In the genomic region with DNA sequence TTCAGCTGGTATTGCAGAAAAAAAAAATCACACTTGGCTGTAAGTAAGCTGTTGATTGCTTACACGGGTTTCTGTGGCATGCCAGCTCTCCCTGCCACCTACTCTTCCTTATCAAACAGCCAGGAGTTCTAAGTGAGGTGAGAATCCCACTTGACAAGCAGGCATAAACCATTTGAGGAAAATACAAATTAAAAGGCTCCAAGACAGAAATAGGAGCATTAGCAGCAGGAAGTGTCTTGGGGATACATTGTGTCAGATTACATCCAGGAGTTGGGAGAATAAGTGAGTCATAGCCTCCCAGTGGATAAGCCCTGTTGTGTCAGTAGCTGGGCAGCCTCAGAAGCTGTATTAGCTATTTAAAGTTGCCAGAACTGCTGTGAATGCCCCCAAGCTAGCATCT, we compare ENCODE assay signal across 14 cellular contexts.
DNase-seq lines count a peak whose midpoint lies in the region; ATAC-seq, FAIRE-seq and TF ChIP-seq lines count a peak whose summit lies in the region.
"Had no signal": no experiment of that assay in that cellular context is flagged by ENCODE, and none has a peak within 500 bp of the region (broad histone marks: within the 10 kb centered on the region; RNA-seq: fewer than 3 reads in every experiment).

No MANE protein-coding gene starts in this region.

- TF ChIP-seq CTCF in BE2C (IDR thresholded peaks at IDR 0.05; ENCODE audit: low read depth, low read length) (no peak), H1 (IDR thresholded peaks at IDR 0.05; ENCODE audit: control extremely low read depth in 1 of 3, insufficient read depth in 1 of 3, low read depth in 1 of 3, low read length in 3 of 3) (no peak), left lung (IDR thresholded peaks at IDR 0.05) (no peak), psoas muscle (IDR thresholded peaks at IDR 0.05) (no peak), CD14-positive monocyte (IDR thresholded peaks at IDR 0.05) (no peak)

- H3K4me3 Mint-ChIP-seq in CD14-positive monocyte = no peak overlapping the region
- H3K4me3 Mint-ChIP-seq: naive thymus-derived CD4-positive, alpha-beta T cell had no signal

- H3K4me3 ChIP-seq in BE2C (ENCODE audit: low read depth, low read length) (no peak overlapping the region), HUES64 (ENCODE audit: low read length) (no peak overlapping the region), H1 (ENCODE audit: extremely low read depth in 1 of 4, insufficient read depth in 2 of 4, low read depth in 3 of 4, low read length in 4 of 4) (no peak overlapping the region), left lung (no peak overlapping the region), psoas muscle (no peak overlapping the region)
- H3K4me3 ChIP-seq: BLaER1 treated with 17β-estradiol and CSF1 and Interleukin-3, amounts not matched to agents 10 nM and 100 nM had no signal

- no peak overlapping the region for H3K23ac ChIP-seq in H1 (ENCODE audit: insufficient read length)

- no peaks in the 10 kb centered on the region for H3K79me2 ChIP-seq in H1 (ENCODE audit: control insufficient read depth in 1 of 2, insufficient read depth in 2 of 2, low read length in 2 of 2)

- no peak overlapping the region for H2BK20ac ChIP-seq in H1 (ENCODE audit: low read length)

- no peak for TF ChIP-seq EP300 in H1 (IDR thresholded peaks at IDR 0.05; ENCODE audit: borderline replicate concordance in 1 of 2, low read depth in 2 of 2, low read length in 2 of 2)

- intact Hi-C loops in left lung (cut with DNase I) (no loop called here), psoas muscle (cut with DNase I) (no loop called here), CD14-positive monocyte (cut with micrococcal nuclease) (no loop called here)

- no peak overlapping the region for H2BK12ac ChIP-seq in H1 (ENCODE audit: low read depth, low read length)

- no peak overlapping the region for H3K4ac ChIP-seq in H1 (replicated peaks; ENCODE audit: insufficient read length, low read depth, low read length)

- TF ChIP-seq RAD21 in H1 (IDR thresholded peaks at IDR 0.05 in 1 of 2, conservative IDR thresholded peaks at IDR 0.05 in 1 of 2; ENCODE audit: low read depth in 2 of 2, low read length in 2 of 2) = no peak

- H3K23me2 ChIP-seq in H1 (ENCODE audit: low read depth, low read length) = no peaks in the 10 kb centered on the region

- no peak overlapping the region for H3K56ac ChIP-seq in H1 (replicated peaks; ENCODE audit: insufficient read length, low read depth, low read length)

- H3K36me3 Mint-ChIP-seq in CD14-positive monocyte = no peaks in the 10 kb centered on the region
- H3K36me3 Mint-ChIP-seq: naive thymus-derived CD4-positive, alpha-beta T cell had no signal

- H3K9me3 ChIP-seq in BE2C (no peaks in the 10 kb centered on the region), HUES64 (ENCODE audit: insufficient read depth, low read depth, low read length) (peaks cover 22% of the 10 kb centered on the region), H1 (ENCODE audit: insufficient read depth in 2 of 2, low read depth in 1 of 2, low read length in 1 of 2) (peaks cover 7 to 10% of the 10 kb centered on the region in 2 experiments; a peak in 3 of 4 replicates), left lung (peaks cover 0 to 9% of the 10 kb centered on the region in 2 donors), psoas muscle (no peaks in the 10 kb centered on the region)

- H3K27ac Mint-ChIP-seq in CD14-positive monocyte = no peak overlapping the region
- H3K27ac Mint-ChIP-seq: naive thymus-derived CD4-positive, alpha-beta T cell had no signal

- H3K9ac ChIP-seq in HUES64 (ENCODE audit: low read depth, low read length) (no peak overlapping the region), H1 (replicated peaks in 1 of 4; ENCODE audit: extremely low read depth in 1 of 4, low read depth in 3 of 4, low read length in 3 of 4) (no peak overlapping the region)
- H3K9ac ChIP-seq: BLaER1 treated with 17β-estradiol and CSF1 and Interleukin-3, amounts not matched to agents 10 nM and 100 nM had no signal

- no peak overlapping the region for H4K91ac ChIP-seq in H1 (replicated peaks; ENCODE audit: insufficient read length, low read length)

- TF ChIP-seq POLR2A in H1 (IDR thresholded peaks at IDR 0.05; ENCODE audit: control extremely low read depth in 1 of 2, low read depth in 2 of 2, low read length in 2 of 2) = no peak

- H2AFZ ChIP-seq in H1 (ENCODE audit: low read length) = no peak overlapping the region

- no peaks in the 10 kb centered on the region for H3K27me3 ChIP-seq in BE2C
- H3K27me3 ChIP-seq in HUES64 (ENCODE audit: insufficient read depth, low read length) = no peaks in the 10 kb centered on the region
- no peaks in the 10 kb centered on the region for H3K27me3 ChIP-seq in H1 (replicated peaks in 1 of 4; ENCODE audit: control insufficient read depth in 3 of 4, extremely low read depth in 1 of 4, insufficient read depth in 3 of 4, low read length in 3 of 4)
- H3K27me3 ChIP-seq in left lung = no peaks in the 10 kb centered on the region
- peaks cover 0 to 3% (median 0%) of the 10 kb centered on the region in 3 donors for H3K27me3 ChIP-seq in psoas muscle (ENCODE audit: insufficient read depth in 3 of 3, low read length in 2 of 3)
- H3K27me3 ChIP-seq: BLaER1 treated with 17β-estradiol and CSF1 and Interleukin-3, amounts not matched to agents 10 nM and 100 nM had no signal

- DNase-seq in BE2C = peak; percentile 25
- DNase-seq in H1 (ENCODE audit: low read depth in 1 of 2, low spot score in 2 of 2) = no peak
- DNase-seq in left lung = no peak
- no peak for DNase-seq in psoas muscle
- no peak for DNase-seq in nucleus accumbens (lab: John Stamatoyannopoulos, UW)
- DNase-seq in CD14-positive monocyte (ENCODE audit: low spot score) = no peak
- DNase-seq: activated T-cell treated with anti-CD3 and anti-CD28 coated beads for 4 hours; naive thymus-derived CD4-positive, alpha-beta T cell; stimulated activated CD4-positive, alpha-beta T cell treated with anti-CD3 and anti-CD28 coated beads, Interleukin-4, amount 100 ng/mL, for 1 hour; substantia nigra; T-helper 9 cell had no signal

- H4K20me1 ChIP-seq in H1 (replicated peaks in 1 of 2; ENCODE audit: control insufficient read depth in 1 of 2, insufficient read depth in 2 of 2, low read length in 2 of 2) = no peaks in the 10 kb centered on the region
- H4K20me1 ChIP-seq: BLaER1 treated with 17β-estradiol and CSF1 and Interleukin-3, amounts not matched to agents 10 nM and 100 nM had no signal

- WGBS in HUES64 = 50% methylated on average over 1 of the region's 1 CpG
- 54% methylated on average over 1 of the region's 1 CpG; no CpG with 5 or more reads in 1 of the 2 experiments for WGBS in H1 (ENCODE audit: extremely low coverage in 1 of 2, insufficient coverage in 1 of 2, insufficient read length in 1 of 2, insufficient replicate concordance in 2 of 2, low coverage in 1 of 2, low lambda C conversion rate in 2 of 2, missing lambda C conversion rate in 1 of 2), 2 experiments
- 4 to 13% (median 5%) methylated on average over 1 of the region's 1 CpG for WGBS in psoas muscle, 3 donors

- no peak for FAIRE-seq in H1 (lab: Jason Lieb, UNC)

- no peak overlapping the region for H3K14ac ChIP-seq in H1 (ENCODE audit: insufficient read length)

- H3K36me3 ChIP-seq in BE2C = no peaks in the 10 kb centered on the region
- no peaks in the 10 kb centered on the region for H3K36me3 ChIP-seq in HUES64 (ENCODE audit: insufficient read depth, low read length)
- peaks cover 0 to 8% (median 0%) of the 10 kb centered on the region in 4 experiments; a peak in 1 of 8 replicates for H3K36me3 ChIP-seq in H1 (ENCODE audit: control insufficient read depth in 2 of 4, insufficient read depth in 4 of 4, low read length in 3 of 4)
- H3K36me3 ChIP-seq in left lung = no peaks in the 10 kb centered on the region
- no peaks in the 10 kb centered on the region for H3K36me3 ChIP-seq in psoas muscle (ENCODE audit: insufficient read depth in 1 of 2, low read depth in 1 of 2)
- H3K36me3 ChIP-seq: BLaER1 treated with 17β-estradiol and CSF1 and Interleukin-3, amounts not matched to agents 10 nM and 100 nM had no signal

- H2AK5ac ChIP-seq in H1 (ENCODE audit: low read depth, low read length) = no peak overlapping the region

- peaks cover 7 to 30% (median 15%) of the 10 kb centered on the region in 7 donors for H3K9me3 Mint-ChIP-seq in CD14-positive monocyte

- H3K4me1 ChIP-seq in BE2C (no peaks in the 10 kb centered on the region), HUES64 (ENCODE audit: insufficient read depth, low read length) (peaks cover 24% of the 10 kb centered on the region), H1 (replicated peaks in 1 of 4; ENCODE audit: control insufficient read depth in 3 of 4, insufficient read depth in 4 of 4, low read length in 3 of 4) (peaks cover 0 to 13% (median 5%) of the 10 kb centered on the region in 4 experiments; a peak in 4 of 7 replicates), left lung (no peaks in the 10 kb centered on the region), psoas muscle (no peaks in the 10 kb centered on the region)
- H3K4me1 ChIP-seq: BLaER1 treated with 17β-estradiol and CSF1 and Interleukin-3, amounts not matched to agents 10 nM and 100 nM had no signal

- H2BK15ac ChIP-seq in H1 (ENCODE audit: low read length) = no peak overlapping the region

- no peak overlapping the region for H3K18ac ChIP-seq in H1 (ENCODE audit: extremely low read depth, low read length)

- no peak overlapping the region for H4K8ac ChIP-seq in H1 (ENCODE audit: extremely low read depth, insufficient read depth, low read length)

- no peak overlapping the region for H2BK120ac ChIP-seq in H1 (replicated peaks; ENCODE audit: low read depth, low read length)

- ATAC-seq in left lung (peak; percentile 79), psoas muscle (no peak), GM19467 (IDR thresholded peaks at IDR 0.05; ENCODE audit: unreplicated experiment) (no peak)
- ATAC-seq: naive thymus-derived CD4-positive, alpha-beta T cell had no signal

- no peak overlapping the region; a peak in 2 of 4 replicates for H3K4me2 ChIP-seq in H1 (ENCODE audit: insufficient read depth in 1 of 2, low read depth in 2 of 2, low read length in 2 of 2)
- H3K4me2 ChIP-seq: BLaER1 treated with 17β-estradiol and CSF1 and Interleukin-3, amounts not matched to agents 10 nM and 100 nM had no signal

- CTCF ChIA-PET in H1 (lab: Charles Lee; ENCODE audit: partially characterized antibody) = interaction anchor here (0.6 to 1.6 kb wide), 5 partner anchors 9 to 199 kb away, joined by 3 to 4 read pairs (median 3); no protein-coding TSS in a partner anchor

- no peaks in the 10 kb centered on the region for H3K79me1 ChIP-seq in H1 (ENCODE audit: low read depth, low read length)

- POLR2A ChIA-PET in H1 (lab: Charles Lee; ENCODE audit: partially characterized antibody) = interaction anchor here (0.6 kb wide), 1 partner anchor 1788 kb away, joined by 3 read pairs; no protein-coding TSS in a partner anchor

- H4K5ac ChIP-seq in H1 (ENCODE audit: insufficient read length, low read depth, low read length) = no peak overlapping the region

- H3K27me3 Mint-ChIP-seq in CD14-positive monocyte (ENCODE audit: low read depth in 3 of 3) = peaks cover 0 to 4% (median 0%) of the 10 kb centered on the region in 3 donors

- no peak overlapping the region for H2BK5ac ChIP-seq in H1 (ENCODE audit: low read depth, low read length)

- H3K27ac ChIP-seq in HUES64 (ENCODE audit: low read depth, low read length) = peak overlapping the region; percentile 34; the same call in 1 of the 2 replicates
- no peak overlapping the region for H3K27ac ChIP-seq in H1 (ENCODE audit: low read depth, low read length)
- no peak overlapping the region for H3K27ac ChIP-seq in left lung
- no peak overlapping the region for H3K27ac ChIP-seq in psoas muscle
- H3K27ac ChIP-seq: BLaER1 treated with 17β-estradiol and CSF1 and Interleukin-3, amounts not matched to agents 10 nM and 100 nM had no signal

- no peaks in the 10 kb centered on the region for H3K4me1 Mint-ChIP-seq in CD14-positive monocyte
- H3K4me1 Mint-ChIP-seq: naive thymus-derived CD4-positive, alpha-beta T cell had no signal
